In the genomic region with DNA sequence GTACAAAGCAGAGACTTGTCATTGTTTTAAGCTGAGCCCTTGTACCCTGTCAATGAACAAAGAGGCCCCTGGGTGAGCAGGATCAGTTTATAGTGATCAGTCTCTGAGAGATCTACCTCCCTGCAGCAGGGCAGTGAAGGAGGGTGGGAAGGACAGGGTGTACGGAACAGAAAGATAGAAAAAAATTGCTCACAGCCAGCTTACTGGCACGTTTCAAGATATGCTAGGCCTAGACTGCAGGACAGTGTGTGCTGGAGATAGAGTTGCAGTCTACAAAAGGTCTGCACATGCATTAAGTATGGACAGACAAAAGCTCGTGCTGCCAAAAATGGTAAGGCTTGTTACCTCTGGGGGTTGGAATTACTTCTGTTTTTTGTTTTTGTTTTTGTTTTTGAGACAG, we compare ENCODE assay signal across 2 cellular contexts.
TF ChIP-seq lines count a peak whose summit lies in the region.

No MANE protein-coding gene starts in this region.

TF ChIP-seq in H1, 55 proteins besides CTCF, POLR2A, EP300 and RAD21 (continues in another document):
- no peak for TF ChIP-seq NANOG (IDR thresholded peaks at IDR 0.05; ENCODE audit: insufficient read depth, low read depth, low read length, poor library complexity, severe bottlenecking)
- TF ChIP-seq RNF2 (IDR thresholded peaks at IDR 0.05; ENCODE audit: borderline replicate concordance, low read depth, low read length, missing control alignments, poor library complexity, severe bottlenecking), result no peak
- no peak for TF ChIP-seq SUZ12 (IDR thresholded peaks at IDR 0.05; ENCODE audit: low read length)
- TF ChIP-seq JUND (IDR thresholded peaks at IDR 0.05; ENCODE audit: low read length), result no peak
- TF ChIP-seq POU5F1 (IDR thresholded peaks at IDR 0.05; ENCODE audit: low read depth, low read length), result no peak
- TF ChIP-seq, protein P1, sequence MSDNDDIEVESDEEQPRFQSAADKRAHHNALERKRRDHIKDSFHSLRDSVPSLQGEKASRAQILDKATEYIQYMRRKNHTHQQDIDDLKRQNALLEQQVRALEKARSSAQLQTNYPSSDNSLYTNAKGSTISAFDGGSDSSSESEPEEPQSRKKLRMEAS (IDR thresholded peaks at IDR 0.05), result no peak
- no peak for TF ChIP-seq SRF (IDR thresholded peaks at IDR 0.05; ENCODE audit: low read depth, low read length)
- TF ChIP-seq GABPA (IDR thresholded peaks at IDR 0.05; ENCODE audit: borderline replicate concordance, insufficient read depth, low read length), result no peak
- TF ChIP-seq TEAD4 (IDR thresholded peaks at IDR 0.05; ENCODE audit: low read depth, low read length), result no peak
- no peak for TF ChIP-seq CBX8 (IDR thresholded peaks at IDR 0.05; ENCODE audit: borderline replicate concordance, low read depth, low read length)
- TF ChIP-seq BCL11A (IDR thresholded peaks at IDR 0.05; ENCODE audit: low read depth in 2 of 2, low read length in 2 of 2), result no peak
- TF ChIP-seq EGR1 (IDR thresholded peaks at IDR 0.05; ENCODE audit: borderline replicate concordance, low read depth, low read length), result no peak
- TF ChIP-seq, protein P2, sequence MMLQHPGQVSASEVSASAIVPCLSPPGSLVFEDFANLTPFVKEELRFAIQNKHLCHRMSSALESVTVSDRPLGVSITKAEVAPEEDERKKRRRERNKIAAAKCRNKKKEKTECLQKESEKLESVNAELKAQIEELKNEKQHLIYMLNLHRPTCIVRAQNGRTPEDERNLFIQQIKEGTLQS (IDR thresholded peaks at IDR 0.05; ENCODE audit: insufficient read depth, low read depth, low read length), result no peak
- TF ChIP-seq CEBPB (IDR thresholded peaks at IDR 0.05; ENCODE audit: low read depth, low read length), result no peak
- no peak for TF ChIP-seq SAP30 (IDR thresholded peaks at IDR 0.05; ENCODE audit: insufficient read depth, insufficient replicate concordance, low read length)
- no peak for TF ChIP-seq CREB1 (IDR thresholded peaks at IDR 0.05)
- no peak for TF ChIP-seq RBBP5 (IDR thresholded peaks at IDR 0.05; ENCODE audit: borderline replicate concordance, low read depth, low read length)
- no peak for TF ChIP-seq SIN3A (conservative IDR thresholded peaks at IDR 0.05 in 1 of 2, IDR thresholded peaks at IDR 0.05 in 1 of 2; ENCODE audit: low read depth in 1 of 2, low read length in 2 of 2)

TF ChIP-seq in HEK293T, 16 proteins besides CTCF, POLR2A, EP300 and RAD21:
- no peak for TF ChIP-seq CTBP1 (IDR thresholded peaks at IDR 0.05; ENCODE audit: borderline replicate concordance)
- TF ChIP-seq ZNF384 (IDR thresholded peaks at IDR 0.05), result no peak
- no peak for TF ChIP-seq NFRKB (IDR thresholded peaks at IDR 0.05)
- TF ChIP-seq ARNT (IDR thresholded peaks at IDR 0.05), result no peak
- no peak for TF ChIP-seq FOXA1 (IDR thresholded peaks at IDR 0.05)
- TF ChIP-seq FOXK2 (IDR thresholded peaks at IDR 0.05), result no peak
- TF ChIP-seq, protein P3, sequence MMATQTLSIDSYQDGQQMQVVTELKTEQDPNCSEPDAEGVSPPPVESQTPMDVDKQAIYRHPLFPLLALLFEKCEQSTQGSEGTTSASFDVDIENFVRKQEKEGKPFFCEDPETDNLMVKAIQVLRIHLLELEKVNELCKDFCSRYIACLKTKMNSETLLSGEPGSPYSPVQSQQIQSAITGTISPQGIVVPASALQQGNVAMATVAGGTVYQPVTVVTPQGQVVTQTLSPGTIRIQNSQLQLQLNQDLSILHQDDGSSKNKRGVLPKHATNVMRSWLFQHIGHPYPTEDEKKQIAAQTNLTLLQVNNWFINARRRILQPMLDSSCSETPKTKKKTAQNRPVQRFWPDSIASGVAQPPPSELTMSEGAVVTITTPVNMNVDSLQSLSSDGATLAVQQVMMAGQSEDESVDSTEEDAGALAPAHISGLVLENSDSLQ (IDR thresholded peaks at IDR 0.05), result no peak
- no peak for TF ChIP-seq ELF4 (IDR thresholded peaks at IDR 0.05)
- no peak for TF ChIP-seq FOXM1 (IDR thresholded peaks at IDR 0.05; ENCODE audit: borderline replicate concordance)
- TF ChIP-seq SP1 (IDR thresholded peaks at IDR 0.05), result no peak
- TF ChIP-seq SUZ12 (IDR thresholded peaks at IDR 0.05), result no peak
- no peak for TF ChIP-seq L3MBTL2 (conservative IDR thresholded peaks at IDR 0.05)
- TF ChIP-seq LEF1 (IDR thresholded peaks at IDR 0.05; ENCODE audit: borderline replicate concordance), result no peak
- no peak for TF ChIP-seq HDGF (IDR thresholded peaks at IDR 0.05; ENCODE audit: borderline replicate concordance)
- no peak for TF ChIP-seq TARDBP (IDR thresholded peaks at IDR 0.05)
- TF ChIP-seq BHLHE40 (IDR thresholded peaks at IDR 0.05; ENCODE audit: borderline replicate concordance), result no peak
